Comparison of ENCODE assay signal across 21 cellular contexts in genomic region chr2:105609756-105610397, GRCh38.
"Had no signal": no experiment of that assay in that cellular context is flagged by ENCODE, and none has a peak within 500 bp of the region (broad histone marks: within the 10 kb centered on the region; RNA-seq: fewer than 3 reads in every experiment).

No MANE protein-coding gene starts in this region.

- ATAC-seq: esophagus mucosa, gastroesophageal sphincter, heart left ventricle, left lung, pancreas had no signal

- DNase-seq: activated CD4-positive, CD25-positive, alpha-beta regulatory T cell treated with anti-CD3 and anti-CD28 coated beads, Interleukin-2, amount 50 U/mL, for 72 hours; activated CD8-positive, alpha-beta memory T cell treated with anti-CD3 and anti-CD28 coated beads for 24 hours; activated CD8-positive, alpha-beta memory T cell treated with anti-CD3 and anti-CD28 coated beads, Interleukin-2, amount 50 U/mL, for 48 hours; activated effector memory CD4-positive, alpha-beta T cell treated with Interleukin-2 at 50 U/mL for 16 hours; activated naive CD4-positive, alpha-beta T cell treated with anti-CD3 and anti-CD28 coated beads, Interleukin-2, amount 50 U/mL, for 16 hours; activated T-cell treated with anti-CD3 and anti-CD28 coated beads, Interleukin-2, amount 50 U/mL, for 48 hours; aorta; cerebellar nuclear complex; effector CD4-positive, alpha-beta T cell; heart left ventricle; kidney; left lung; mammary epithelial cell; naive B cell; pancreas; sigmoid colon; stimulated activated naive CD4-positive, alpha-beta T cell; thyroid gland had no signal

- H3K4me1 Mint-ChIP-seq: naive B cell had no signal

- H3K36me3 Mint-ChIP-seq: naive B cell had no signal

- H3K4me1 ChIP-seq: left lung had no signal

- H3K9me3 ChIP-seq: gastroesophageal sphincter, heart left ventricle, left lung, neutrophil, pancreas, sigmoid colon, thyroid gland had no signal

- H3K4me3 ChIP-seq: gastroesophageal sphincter, heart left ventricle, left lung, pancreas, sigmoid colon, thyroid gland had no signal

- H3K9me3 Mint-ChIP-seq: naive B cell had no signal

- H3K27me3 Mint-ChIP-seq: naive B cell had no signal

- H3K27me3 ChIP-seq: gastroesophageal sphincter, heart left ventricle, left lung, neutrophil, pancreas, sigmoid colon, thyroid gland had no signal

- H3K36me3 ChIP-seq: gastroesophageal sphincter, heart left ventricle, left lung, neutrophil, pancreas, sigmoid colon, thyroid gland had no signal

- H3K27ac ChIP-seq: gastroesophageal sphincter, heart left ventricle, left lung, neutrophil, pancreas, sigmoid colon, thyroid gland had no signal
